17 cellular contexts compared by ENCODE assay signal in genomic region chr12:62895351-62895750, GRCh38. TPM values are rescaled to one million over a fixed set of nuclear protein-coding genes. Genes with fewer than 3 reads are reported as not detected.
"Had no signal": no experiment of that assay in that cellular context is flagged by ENCODE, and none has a peak within 500 bp of the region (broad histone marks: within the 10 kb centered on the region; RNA-seq: fewer than 3 reads in every experiment).

No MANE protein-coding gene starts in this region.

- H3K9me3 ChIP-seq: colonic mucosa, esophagus squamous epithelium, psoas muscle, spleen, tibial nerve had no signal

- H3K27ac ChIP-seq: colonic mucosa, esophagus squamous epithelium, foreskin keratinocyte, parathyroid adenoma, psoas muscle, spleen, tibial nerve had no signal

- H3K9ac ChIP-seq: parathyroid adenoma had no signal

- H3K4me1 ChIP-seq: colonic mucosa, esophagus squamous epithelium, foreskin keratinocyte, tibial nerve had no signal

- DNase-seq: colonic mucosa; dermis blood vessel endothelial cell; esophagus squamous epithelium; foreskin keratinocyte; left colon; naive thymus-derived CD4-positive, alpha-beta T cell; nephron progenitor cell; psoas muscle; retina; spleen; stimulated activated CD4-positive, alpha-beta T cell treated with anti-CD3 and anti-CD28 coated beads, Interleukin-15, amount 100 ng/mL, for 24 hours; stimulated activated CD4-positive, alpha-beta T cell treated with anti-CD3 and anti-CD28 coated beads, Interleukin-1b, Interleukin-23, amount 100 ng/mL, for 48 hours; stimulated activated CD4-positive, alpha-beta T cell treated with anti-CD3 and anti-CD28 coated beads, Interleukin-4, amount 100 ng/mL, for 24 hours had no signal

- H2AFZ ChIP-seq: parathyroid adenoma had no signal

- ATAC-seq: foreskin keratinocyte; left colon; naive thymus-derived CD4-positive, alpha-beta T cell; psoas muscle; sciatic nerve; stimulated activated memory B cell treated with anti-CD40 and anti-IgM and Interleukin-4, amounts not matched to agents 10 μg/mL and 1 μg/mL and 100 μg/mL, for 72 hours had no signal

- H3K4me3 ChIP-seq: colonic mucosa, esophagus squamous epithelium, psoas muscle, spleen, tibial nerve had no signal

- H3K36me3 ChIP-seq: colonic mucosa, esophagus squamous epithelium, spleen, tibial nerve had no signal

- H3K27me3 ChIP-seq: colonic mucosa, esophagus squamous epithelium, spleen, tibial nerve had no signal

RNA-seq across cellular contexts. Expression of gene PPM1H, which starts 39.6 kb away (rescaled TPM):
- total RNA-seq: foreskin keratinocyte had no signal
- polyA plus RNA-seq: naive thymus-derived CD4-positive, alpha-beta T cell had no signal
